ENCODE assay signal across 1 cellular context in genomic region chr11:72814831-72815618, GRCh38.
TF ChIP-seq lines count a peak whose summit lies in the region.

No MANE protein-coding gene starts in this region.

TF ChIP-seq in SK-N-SH treated with all-trans-retinoic acid at 6 μM for 48 hours, 23 proteins besides CTCF, POLR2A, EP300 and RAD21 (continued from another document):
- TF ChIP-seq, protein P1, sequence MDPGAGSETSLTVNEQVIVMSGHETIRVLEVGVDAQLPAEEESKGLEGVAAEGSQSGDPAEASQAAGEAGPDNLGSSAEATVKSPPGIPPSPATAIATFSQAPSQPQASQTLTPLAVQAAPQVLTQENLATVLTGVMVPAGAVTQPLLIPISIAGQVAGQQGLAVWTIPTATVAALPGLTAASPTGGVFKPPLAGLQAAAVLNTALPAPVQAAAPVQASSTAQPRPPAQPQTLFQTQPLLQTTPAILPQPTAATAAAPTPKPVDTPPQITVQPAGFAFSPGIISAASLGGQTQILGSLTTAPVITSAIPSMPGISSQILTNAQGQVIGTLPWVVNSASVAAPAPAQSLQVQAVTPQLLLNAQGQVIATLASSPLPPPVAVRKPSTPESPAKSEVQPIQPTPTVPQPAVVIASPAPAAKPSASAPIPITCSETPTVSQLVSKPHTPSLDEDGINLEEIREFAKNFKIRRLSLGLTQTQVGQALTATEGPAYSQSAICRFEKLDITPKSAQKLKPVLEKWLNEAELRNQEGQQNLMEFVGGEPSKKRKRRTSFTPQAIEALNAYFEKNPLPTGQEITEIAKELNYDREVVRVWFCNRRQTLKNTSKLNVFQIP (CRISPR knock-in tag; IDR thresholded peaks at IDR 0.05; ENCODE audit: borderline replicate concordance, low read depth), result no peak
- TF ChIP-seq ZC3H10 (CRISPR knock-in tag; IDR thresholded peaks at IDR 0.05) (no peak), ZNF565 (CRISPR knock-in tag; conservative IDR thresholded peaks at IDR 0.05; ENCODE audit: low read depth) (no peak), ZFP3 (CRISPR knock-in tag; IDR thresholded peaks at IDR 0.05) (no peak), ZNF70 (CRISPR knock-in tag; IDR thresholded peaks at IDR 0.05) (no peak), PPARA (CRISPR knock-in tag; IDR thresholded peaks at IDR 0.05; ENCODE audit: borderline replicate concordance) (no peak), OSR1 (CRISPR knock-in tag; IDR thresholded peaks at IDR 0.05) (no peak)
